Comparison of ENCODE assay signal across 9 cellular contexts in the genomic region with DNA sequence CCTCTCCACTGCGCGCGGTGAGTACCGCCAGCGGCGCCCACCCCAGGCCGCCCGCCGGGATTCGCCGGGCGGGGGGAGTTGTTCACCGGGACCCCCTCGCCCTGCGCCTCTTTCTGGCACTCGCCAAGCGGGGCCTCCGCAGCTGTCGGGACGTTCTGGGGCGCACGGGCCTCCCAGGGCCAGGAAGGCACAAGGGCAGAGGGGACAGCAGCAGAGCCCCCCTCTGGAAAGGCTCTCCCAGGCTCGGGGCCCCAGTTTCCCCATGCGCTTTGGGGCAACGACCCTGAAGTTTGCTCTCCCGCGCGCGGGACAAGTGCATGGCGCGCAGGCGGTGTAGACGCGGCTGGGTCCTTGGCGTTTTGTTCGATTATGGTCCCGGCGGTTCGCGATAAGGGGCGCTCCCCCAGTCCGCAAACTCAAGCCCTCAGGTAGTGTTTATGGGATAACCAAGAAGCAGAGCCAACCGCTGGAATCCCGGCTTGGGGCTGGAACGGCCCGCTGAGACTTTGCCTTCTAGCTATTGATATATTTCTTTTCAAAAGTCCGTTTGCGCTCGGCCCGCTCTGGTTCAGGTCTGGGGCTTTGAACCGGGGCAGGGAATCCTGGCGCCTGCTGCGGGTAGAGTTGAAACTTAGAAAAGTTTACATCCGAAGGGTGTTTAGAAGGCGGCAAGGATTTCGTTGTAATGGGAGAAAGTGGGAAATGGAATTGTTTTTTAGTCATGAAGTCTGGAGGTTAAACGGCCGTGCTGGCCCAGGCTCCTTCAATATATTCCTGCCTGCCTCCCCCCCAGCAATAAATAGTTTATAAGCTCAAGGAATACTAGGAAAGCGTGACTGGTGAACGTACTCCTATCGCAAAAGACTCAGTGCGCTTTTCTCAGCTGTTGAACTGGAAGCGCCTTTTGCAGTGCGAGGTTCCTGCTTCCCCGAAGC. TPM values are rescaled to one million over a fixed set of nuclear protein-coding genes. Genes with fewer than 3 reads are reported as not detected.
DNase-seq lines count a peak whose midpoint lies in the region; ATAC-seq and TF ChIP-seq lines count a peak whose summit lies in the region.
"Had no signal": no experiment of that assay in that cellular context is flagged by ENCODE, and none has a peak within 500 bp of the region (broad histone marks: within the 10 kb centered on the region; RNA-seq: fewer than 3 reads in every experiment).

No MANE protein-coding gene starts in this region.

- BruUV-seq in Panc1 (replicated peaks; lab: Mats Ljungman, UMichigan): no TSS peak

- DNase-seq in GM12864 (ENCODE audit: low read depth): no peak
- no peak for DNase-seq in Panc1 (ENCODE audit: low read depth, low spot score)
- DNase-seq in cardiac muscle cell (ENCODE audit: low read depth in 1 of 2, low spot score in 1 of 2): peak; percentile 4 to 64
- DNase-seq in renal cortical epithelial cell (ENCODE audit: low read depth): peak; percentile 1
- no peak for DNase-seq in activated T-cell treated with anti-CD3 and anti-CD28 coated beads, Interleukin-2, amount 50 U/mL, for 24 hours
- DNase-seq: SIG-M5 had no signal

- no peak overlapping the region for H3K27ac ChIP-seq in Panc1 (ENCODE audit: low read length)
- H3K27ac ChIP-seq in cardiac muscle cell: no peak overlapping the region

- intact Hi-C loops in Panc1 (cut with micrococcal nuclease; ENCODE audit: unreplicated experiment): no loop called here

- in situ Hi-C loops in Panc1 (cut with HindIII; ENCODE audit: low pct_unique_long_range_greater_than_20kb, low sequenced_read_pairs): no loop called here

- H3K36me3 Mint-ChIP-seq in activated T-cell treated with anti-CD3 and anti-CD28 coated beads, Interleukin-2, amount 50 U/mL, for 24 hours (ENCODE audit: low read depth): no peaks in the 10 kb centered on the region

- H3K4me3 ChIP-seq in GM12864 (ENCODE audit: low read depth, low read length) (peak overlapping the region; percentile 99), Panc1 (ENCODE audit: low read depth in 2 of 2, low read length in 2 of 2) (peak overlapping the region; percentile 28 to 36), cardiac muscle cell (peak overlapping the region; percentile 47)

- no peak overlapping the region for H3K4me3 Mint-ChIP-seq in activated T-cell treated with anti-CD3 and anti-CD28 coated beads, Interleukin-2, amount 50 U/mL, for 24 hours

- no peaks in the 10 kb centered on the region for H3K9me3 Mint-ChIP-seq in activated T-cell treated with anti-CD3 and anti-CD28 coated beads, Interleukin-2, amount 50 U/mL, for 24 hours

- H3K9me3 ChIP-seq in Panc1 (ENCODE audit: control insufficient read depth, insufficient read depth, low read depth, low read length) (peaks cover 4% of the 10 kb centered on the region; the same call in 1 of the 2 replicates), cardiac muscle cell (ENCODE audit: low read depth) (no peaks in the 10 kb centered on the region)

- H3K27ac Mint-ChIP-seq in activated T-cell treated with anti-CD3 and anti-CD28 coated beads, Interleukin-2, amount 50 U/mL, for 24 hours: no peak overlapping the region

- peaks cover 20% of the 10 kb centered on the region for H3K27me3 ChIP-seq in Panc1 (ENCODE audit: control insufficient read depth, insufficient read depth, low read length)
- peaks cover 47% of the 10 kb centered on the region for H3K27me3 ChIP-seq in cardiac muscle cell

- no peaks in the 10 kb centered on the region for H3K4me1 ChIP-seq in Panc1 (ENCODE audit: control insufficient read depth, insufficient read depth, low read length)
- H3K4me1 ChIP-seq in cardiac muscle cell (ENCODE audit: low read depth): no peaks in the 10 kb centered on the region

- peaks cover 80% of the 10 kb centered on the region for H3K27me3 Mint-ChIP-seq in activated T-cell treated with anti-CD3 and anti-CD28 coated beads, Interleukin-2, amount 50 U/mL, for 24 hours

- ATAC-seq in Panc1 (peak; percentile 67), GM18517 (IDR thresholded peaks at IDR 0.05; ENCODE audit: unreplicated experiment) (no peak), HG02610 (IDR thresholded peaks at IDR 0.05; ENCODE audit: unreplicated experiment) (no peak), HG03521 (IDR thresholded peaks at IDR 0.05; ENCODE audit: unreplicated experiment) (no peak)

- no peaks in the 10 kb centered on the region for H3K4me1 Mint-ChIP-seq in activated T-cell treated with anti-CD3 and anti-CD28 coated beads, Interleukin-2, amount 50 U/mL, for 24 hours (ENCODE audit: low read depth)

- CTCF ChIA-PET in Panc1 (lab: Charles Lee): no interaction called here

- POLR2A ChIA-PET in Panc1 (lab: Charles Lee): interaction anchor here (0.7 kb wide), 1 partner anchor 12 kb away, joined by 3 read pairs; no protein-coding TSS in a partner anchor

- H3K36me3 ChIP-seq in Panc1 (ENCODE audit: control insufficient read depth, insufficient read depth, low read length) (no peaks in the 10 kb centered on the region), cardiac muscle cell (no peaks in the 10 kb centered on the region)

- TF ChIP-seq CTCF in GM12864 (IDR thresholded peaks at IDR 0.05; ENCODE audit: low read depth, low read length, missing control alignments): no peak
- TF ChIP-seq CTCF in Panc1 (IDR thresholded peaks at IDR 0.05): no peak
- TF ChIP-seq CTCF in cardiac muscle cell (IDR thresholded peaks at IDR 0.05; ENCODE audit: low read depth, low read length): no peak

RNA-seq across cellular contexts. Expression of gene EYA2, which starts 0.6 kb away (rescaled TPM):
- total RNA-seq in Panc1 (2021; ENCODE audit: unreplicated experiment) (1.9 TPM), cardiac muscle cell (0.07 and 0.30 TPM in 2 replicates), renal cortical epithelial cell (not detected in 2 replicates)
- polyA plus RNA-seq in Panc1 (2012; ENCODE audit: insufficient read length): 1.7 TPM
- polyA plus RNA-seq in cardiac muscle cell: 0.31 TPM in 1 of 2 replicates, not detected in the other

Comparison
In these comparisons a context has a peak if more than half of its experiments do, and no peak if none do; other contexts are left out.
1. DNase-seq: peak in cardiac muscle cell (2 of 2) and renal cortical epithelial cell (single experiment); none in GM12864 (single experiment), Panc1 (single experiment) and activated T-cell treated with anti-CD3 and anti-CD28 coated beads, Interleukin-2, amount 50 U/mL, for 24 hours (single experiment).
2. H3K4me3 ChIP-seq: peak in every context shown above with its lines; median percentile 99 in GM12864; 47 in cardiac muscle cell; 32 in Panc1.